8 cellular contexts compared by ENCODE assay signal in genomic region chr20:833450-834150, GRCh38. TPM values are rescaled to one million over a fixed set of nuclear protein-coding genes. Genes with fewer than 3 reads are reported as not detected.
A peak's percentile ranks its signal among the peaks of the same experiment; 100 is the strongest.
DNase-seq lines count a peak whose midpoint lies in the region; ATAC-seq and TF ChIP-seq lines count a peak whose summit lies in the region.

Gene FAM110A, plus strand, starts transcription at chr20:833715. Its CDS starts 11,090 bp downstream, at chr20:844805.

- peak within 1 kb of the TSS; percentile 93 to 97 for H3K4me3 Mint-ChIP-seq in CD14-positive monocyte
- H3K4me3 Mint-ChIP-seq in activated CD4-positive, alpha-beta T cell treated with anti-CD3 and anti-CD28 coated beads, Interleukin-2, amount 10 ng/mL, durations not matched to agents 7 days and 5 days, result peak within 1 kb of the TSS; percentile 92

- ATAC-seq in GM19372 (IDR thresholded peaks at IDR 0.05; ENCODE audit: low read depth, unreplicated experiment) (peak; percentile 95), HG03521 (IDR thresholded peaks at IDR 0.05; ENCODE audit: unreplicated experiment) (peak; percentile 96)

- H3K4me3 ChIP-seq in coronary artery, result peak within 1 kb of the TSS; percentile 96

- POLR2A ChIA-PET in activated CD4-positive, alpha-beta T cell treated with anti-CD3 and anti-CD28 coated beads, Interleukin-2, amount 10 ng/mL, durations not matched to agents 7 days and 5 days (lab: Charles Lee), result interaction anchor here (1.2 kb wide), 1 partner anchor 11 kb away, joined by 3 read pairs; no protein-coding TSS in a partner anchor

- H3K27ac ChIP-seq in coronary artery, result peak within 1 kb of the TSS; percentile 57 to 89

- H3K4me1 Mint-ChIP-seq in CD14-positive monocyte, result peaks cover 75% of the 10 kb centered on the region
- H3K4me1 Mint-ChIP-seq in activated CD4-positive, alpha-beta T cell treated with anti-CD3 and anti-CD28 coated beads, Interleukin-2, amount 10 ng/mL, durations not matched to agents 7 days and 5 days, result peaks cover 41% of the 10 kb centered on the region

- TF ChIP-seq CTCF in CD14-positive monocyte (IDR thresholded peaks at IDR 0.05), result no peak
- no peak for TF ChIP-seq CTCF in coronary artery (IDR thresholded peaks at IDR 0.05)

- CTCF ChIA-PET in activated CD4-positive, alpha-beta T cell treated with anti-CD3 and anti-CD28 coated beads, Interleukin-2, amount 10 ng/mL, durations not matched to agents 7 days and 5 days (lab: Charles Lee), result interaction anchor here (0.7 to 1.9 kb wide), 10 partner anchors 9 to 377 kb away, joined by 3 to 7 read pairs (median 4); no protein-coding TSS in a partner anchor

- DNase-seq in CD14-positive monocyte (ENCODE audit: low spot score), result peak; percentile 97
- peak; percentile 99 for DNase-seq in NCI-H69 (lab: John Stamatoyannopoulos, UW)
- peak; percentile 97 for DNase-seq in activated CD4-positive, alpha-beta T cell treated with anti-CD3 and anti-CD28 coated beads, Interleukin-2, amount 10 ng/mL, durations not matched to agents 7 days and 5 days
- DNase-seq in coronary artery (ENCODE audit: low spot score), result peak; percentile 94
- DNase-seq in left kidney (ENCODE audit: low read depth, low spot score), result peak; percentile 98
- peak; percentile 94 for DNase-seq in stimulated activated CD4-positive, alpha-beta T cell treated with anti-CD3 and anti-CD28 coated beads, Interleukin-1b, Interleukin-23, amount 100 ng/mL, for 48 hours

- intact Hi-C loops in CD14-positive monocyte (cut with micrococcal nuclease), result loop anchor here in 1 of 2 donors (10.0 kb wide), 1 partner anchor 179 kb away; the partner anchor contains the start of gene SRXN1

- peaks cover 0 to 5% (median 0%) of the 10 kb centered on the region in 7 donors for H3K9me3 Mint-ChIP-seq in CD14-positive monocyte
- H3K9me3 Mint-ChIP-seq in activated CD4-positive, alpha-beta T cell treated with anti-CD3 and anti-CD28 coated beads, Interleukin-2, amount 10 ng/mL, durations not matched to agents 7 days and 5 days, result peaks cover 4% of the 10 kb centered on the region

- H3K27me3 Mint-ChIP-seq in CD14-positive monocyte (ENCODE audit: low read depth in 3 of 3), result peaks cover 0 to 2% (median 0%) of the 10 kb centered on the region in 3 donors
- no peaks in the 10 kb centered on the region for H3K27me3 Mint-ChIP-seq in activated CD4-positive, alpha-beta T cell treated with anti-CD3 and anti-CD28 coated beads, Interleukin-2, amount 10 ng/mL, durations not matched to agents 7 days and 5 days

- peak within 1 kb of the TSS; percentile 94 to 99 (median 97) for H3K27ac Mint-ChIP-seq in CD14-positive monocyte
- H3K27ac Mint-ChIP-seq in activated CD4-positive, alpha-beta T cell treated with anti-CD3 and anti-CD28 coated beads, Interleukin-2, amount 10 ng/mL, durations not matched to agents 7 days and 5 days, result peak within 1 kb of the TSS; percentile 83

- H3K36me3 Mint-ChIP-seq in CD14-positive monocyte, result peaks cover 12 to 14% of the 10 kb centered on the region in 2 donors
- peaks cover 16% of the 10 kb centered on the region for H3K36me3 Mint-ChIP-seq in activated CD4-positive, alpha-beta T cell treated with anti-CD3 and anti-CD28 coated beads, Interleukin-2, amount 10 ng/mL, durations not matched to agents 7 days and 5 days (ENCODE audit: low read depth)

RNA-seq across cellular contexts. Expression of gene FAM110A, which starts in this region (rescaled TPM):
- 10 to 100 TPM; 13.8 to 27.8 TPM for polyA plus RNA-seq in CD14-positive monocyte
- 10 to 100 TPM; 27.6 to 30.2 TPM for total RNA-seq in activated CD4-positive, alpha-beta T cell treated with anti-CD3 and anti-CD28 coated beads, Interleukin-2, amount 10 ng/mL, durations not matched to agents 7 days and 5 days

Comparison
In these comparisons a context has a peak if more than half of its experiments do, and no peak if none do; other contexts are left out.
1. Peak in every context shown above with its lines: DNase-seq, ATAC-seq, H3K4me3 ChIP-seq and H3K27ac ChIP-seq.